9 cellular contexts compared by ENCODE assay signal in genomic region chr6:42224222-42225042, GRCh38. TPM values are rescaled to one million over a fixed set of nuclear protein-coding genes. Genes with fewer than 3 reads are reported as not detected.
DNase-seq lines count a peak whose midpoint lies in the region; ATAC-seq and TF ChIP-seq lines count a peak whose summit lies in the region.
"Had no signal": no experiment of that assay in that cellular context is flagged by ENCODE, and none has a peak within 500 bp of the region (broad histone marks: within the 10 kb centered on the region; RNA-seq: fewer than 3 reads in every experiment).

No MANE protein-coding gene starts in this region.

- peak overlapping the region; percentile 56 for H3K4me3 Mint-ChIP-seq in Calu3 (ENCODE audit: low read depth, unreplicated experiment)
- peak overlapping the region; percentile 32 for H3K4me3 Mint-ChIP-seq in activated naive CD8-positive, alpha-beta T cell treated with anti-CD3 and anti-CD28 coated beads, Interleukin-2, amount 50 U/mL, for 24 hours

- H3K4me1 Mint-ChIP-seq in Calu3 (ENCODE audit: low read depth, unreplicated experiment), result peaks cover 79% of the 10 kb centered on the region
- peaks cover 25% of the 10 kb centered on the region for H3K4me1 Mint-ChIP-seq in activated naive CD8-positive, alpha-beta T cell treated with anti-CD3 and anti-CD28 coated beads, Interleukin-2, amount 50 U/mL, for 24 hours

- peak overlapping the region; percentile 100 for H3K27ac Mint-ChIP-seq in Calu3 (ENCODE audit: unreplicated experiment)
- H3K27ac Mint-ChIP-seq in activated naive CD8-positive, alpha-beta T cell treated with anti-CD3 and anti-CD28 coated beads, Interleukin-2, amount 50 U/mL, for 24 hours, result peak overlapping the region; percentile 68

- H3K36me3 Mint-ChIP-seq in Calu3 (ENCODE audit: insufficient read depth, unreplicated experiment), result peaks cover 29% of the 10 kb centered on the region
- no peaks in the 10 kb centered on the region for H3K36me3 Mint-ChIP-seq in activated naive CD8-positive, alpha-beta T cell treated with anti-CD3 and anti-CD28 coated beads, Interleukin-2, amount 50 U/mL, for 24 hours (ENCODE audit: low read depth)

- BruUV-seq in Calu3 (replicated peaks; lab: Mats Ljungman, UMichigan), result TSS peak; percentile 35

- no peaks in the 10 kb centered on the region; the same call in 1 of the 2 replicates for H3K36me3 ChIP-seq in WERI-Rb-1

- no peak overlapping the region for H3K4me3 ChIP-seq in WERI-Rb-1 (ENCODE audit: low read depth, low read length)

- CTCF ChIA-PET in Calu3 (lab: Charles Lee), result interaction anchor here (1.5 kb wide), 1 partner anchor 323 kb away, joined by 6 read pairs; no protein-coding TSS in a partner anchor

- no peaks in the 10 kb centered on the region for H3K27me3 Mint-ChIP-seq in Calu3 (ENCODE audit: unreplicated experiment)
- no peaks in the 10 kb centered on the region for H3K27me3 Mint-ChIP-seq in activated naive CD8-positive, alpha-beta T cell treated with anti-CD3 and anti-CD28 coated beads, Interleukin-2, amount 50 U/mL, for 24 hours

- no peaks in the 10 kb centered on the region for H3K9me3 ChIP-seq in WERI-Rb-1 (ENCODE audit: severe bottlenecking)

- intact Hi-C loops in Calu3 (cut with micrococcal nuclease; ENCODE audit: unreplicated experiment), result loop anchor here (10.0 kb wide), 1 partner anchor 310 kb away; no protein-coding TSS in a partner anchor

- no peaks in the 10 kb centered on the region for H3K27me3 ChIP-seq in WERI-Rb-1 (ENCODE audit: insufficient read depth, low read depth, severe bottlenecking)

- no peaks in the 10 kb centered on the region for H3K9me3 Mint-ChIP-seq in Calu3 (ENCODE audit: low read depth, unreplicated experiment)
- no peaks in the 10 kb centered on the region for H3K9me3 Mint-ChIP-seq in activated naive CD8-positive, alpha-beta T cell treated with anti-CD3 and anti-CD28 coated beads, Interleukin-2, amount 50 U/mL, for 24 hours

- DNase-seq in Calu3 (peak; percentile 40), stromal cell of bone marrow (ENCODE audit: low read depth) (peak; percentile 71), WERI-Rb-1 (no peak), DMS153 treated with DMSO at 0.1 percent for 48 hours (lab: John Stamatoyannopoulos, UW; ENCODE audit: unreplicated experiment) (no peak)
- DNase-seq in activated naive CD8-positive, alpha-beta T cell treated with anti-CD3 and anti-CD28 coated beads, Interleukin-2, amount 50 U/mL, for 24 hours, result no peak
- DNase-seq in activated effector memory CD4-positive, alpha-beta T cell treated with anti-CD3 and anti-CD28 coated beads, Interleukin-2, amount 50 U/mL, for 16 hours, result no peak

- ATAC-seq in GM19395 (IDR thresholded peaks at IDR 0.05; ENCODE audit: unreplicated experiment), result peak; percentile 90
- peak; percentile 86 for ATAC-seq in HG03280 (IDR thresholded peaks at IDR 0.05; ENCODE audit: unreplicated experiment)
- peak; percentile 100 for ATAC-seq in activated naive CD8-positive, alpha-beta T cell treated with anti-CD3 and anti-CD28 coated beads, Interleukin-2, amount 50 U/mL, for 24 hours

- H3K27ac ChIP-seq in WERI-Rb-1, result no peak overlapping the region

- no peak for TF ChIP-seq CTCF in Calu3 (IDR thresholded peaks at IDR 0.05; ENCODE audit: unreplicated experiment)
- no peak for TF ChIP-seq CTCF in WERI-Rb-1 (IDR thresholded peaks at IDR 0.05; ENCODE audit: low read depth, low read length)

RNA-seq across cellular contexts. Expression of gene MRPS10, which starts 6.8 kb away (rescaled TPM):
- 48.1 and 50.0 TPM in 2 replicates for total RNA-seq in Calu3 (2022)

RNA-seq across cellular contexts. Expression of gene GUCA1B, which starts 29.7 kb away (rescaled TPM):
- total RNA-seq in Calu3 (2022), result 1.1 and 1.4 TPM in 2 replicates

RNA-seq across cellular contexts. Expression of gene GUCA1A, which starts 51.3 kb away (rescaled TPM):
- not detected in 2 replicates for total RNA-seq in Calu3 (2022)
- total RNA-seq: mononuclear cell had no signal

Comparison
In these comparisons a context has a peak if more than half of its experiments do, and no peak if none do; other contexts are left out.
1. DNase-seq: peak in Calu3 (single experiment) and stromal cell of bone marrow (single experiment); none in activated naive CD8-positive, alpha-beta T cell treated with anti-CD3 and anti-CD28 coated beads, Interleukin-2, amount 50 U/mL, for 24 hours (single experiment), WERI-Rb-1 (single experiment), activated effector memory CD4-positive, alpha-beta T cell treated with anti-CD3 and anti-CD28 coated beads, Interleukin-2, amount 50 U/mL, for 16 hours (single experiment) and DMS153 treated with DMSO at 0.1 percent for 48 hours (single experiment).
2. Peak in every context shown above with its lines, with median percentiles within 50 percentile points of each other: ATAC-seq.